8 cellular contexts compared by ENCODE assay signal in genomic region chr11:126318642-126319373, GRCh38. TPM values are rescaled to one million over a fixed set of nuclear protein-coding genes. Genes with fewer than 3 reads are reported as not detected.
DNase-seq lines count a peak whose midpoint lies in the region; ATAC-seq and TF ChIP-seq lines count a peak whose summit lies in the region.

No MANE protein-coding gene starts in this region.

- H3K27ac Mint-ChIP-seq in activated T-cell treated with anti-CD3 and anti-CD28 coated beads, Interleukin-2, amount 50 U/mL, for 24 hours, result peak overlapping the region; percentile 91

- peak overlapping the region; percentile 16 for H3K4me3 ChIP-seq in astrocyte of the spinal cord (ENCODE audit: low read depth, low read length)
- no peak overlapping the region for H3K4me3 ChIP-seq in right lobe of liver
- peak overlapping the region; percentile 67 for H3K4me3 ChIP-seq in thoracic aorta

- peak overlapping the region; percentile 28 for H3K4me3 Mint-ChIP-seq in activated T-cell treated with anti-CD3 and anti-CD28 coated beads, Interleukin-2, amount 50 U/mL, for 24 hours

- ATAC-seq in HG02642 (IDR thresholded peaks at IDR 0.05; ENCODE audit: poor library complexity, unreplicated experiment), result peak; percentile 85
- ATAC-seq in right lobe of liver, result peak; percentile 43 to 66 (median 50)
- ATAC-seq in thoracic aorta (ENCODE audit: insufficient number of reproducible peaks, low FRiP score, low read depth), result peak; percentile 28

- H3K27ac ChIP-seq in right lobe of liver, result peak overlapping the region; percentile 4 to 31 (median 12)
- peak overlapping the region; percentile 56 to 84 for H3K27ac ChIP-seq in thoracic aorta

- TF ChIP-seq POLR2A in right lobe of liver (IDR thresholded peaks at IDR 0.05), result no peak

- intact Hi-C loops in right lobe of liver (cut with DNase I), result loop anchor here in 1 of 2 donors (10.0 kb wide), 1 partner anchor 156 kb away; no protein-coding TSS in a partner anchor

- no peaks in the 10 kb centered on the region for H3K27me3 ChIP-seq in right lobe of liver
- H3K27me3 ChIP-seq in thoracic aorta (replicated peaks; ENCODE audit: insufficient read depth), result no peaks in the 10 kb centered on the region

- peaks cover 38% of the 10 kb centered on the region for H3K4me1 Mint-ChIP-seq in activated T-cell treated with anti-CD3 and anti-CD28 coated beads, Interleukin-2, amount 50 U/mL, for 24 hours (ENCODE audit: low read depth)

- 33% methylated on average over 1 of the region's 7 CpGs for WGBS in right lobe of liver (ENCODE audit: insufficient coverage, low coverage, low lambda C conversion rate, missing lambda C conversion rate)

- in situ Hi-C loops in astrocyte of the spinal cord (cut with HindIII; ENCODE audit: low sequenced_read_pairs), result no loop called here

- no peaks in the 10 kb centered on the region for H3K36me3 ChIP-seq in right lobe of liver
- H3K36me3 ChIP-seq in thoracic aorta, result no peaks in the 10 kb centered on the region

- TF ChIP-seq CTCF in astrocyte of the spinal cord (IDR thresholded peaks at IDR 0.05; ENCODE audit: low read depth, low read length) (no peak), right lobe of liver (IDR thresholded peaks at IDR 0.05) (no peak), thoracic aorta (IDR thresholded peaks at IDR 0.05) (no peak)

- H3K4me1 ChIP-seq in right lobe of liver (no peaks in the 10 kb centered on the region), thoracic aorta (ENCODE audit: control insufficient read depth in 1 of 2, low read depth in 2 of 2) (peaks cover 19 to 26% of the 10 kb centered on the region in 2 donors)

- no peaks in the 10 kb centered on the region for H3K27me3 Mint-ChIP-seq in activated T-cell treated with anti-CD3 and anti-CD28 coated beads, Interleukin-2, amount 50 U/mL, for 24 hours

- peaks cover 6% of the 10 kb centered on the region for H3K9me3 Mint-ChIP-seq in activated T-cell treated with anti-CD3 and anti-CD28 coated beads, Interleukin-2, amount 50 U/mL, for 24 hours

- H3K9me3 ChIP-seq in right lobe of liver, result no peaks in the 10 kb centered on the region
- no peaks in the 10 kb centered on the region for H3K9me3 ChIP-seq in thoracic aorta

- no peak for DNase-seq in activated T-cell treated with anti-CD3 and anti-CD28 coated beads, Interleukin-2, amount 50 U/mL, for 24 hours
- DNase-seq in activated T-cell treated with anti-CD3 and anti-CD28 coated beads, Interleukin-2, amount 50 U/mL, for 1 hour, result no peak
- DNase-seq in NCI-H446 treated with DMSO at 0.1 percent for 48 hours (lab: John Stamatoyannopoulos, UW) (peak; percentile 91), astrocyte of the spinal cord (ENCODE audit: low read depth, low spot score) (peak; percentile 96), right lobe of liver (no peak), thoracic aorta (ENCODE audit: low spot score) (no peak), GOT3 (lab: John Stamatoyannopoulos, UW) (no peak)

- H3K36me3 Mint-ChIP-seq in activated T-cell treated with anti-CD3 and anti-CD28 coated beads, Interleukin-2, amount 50 U/mL, for 24 hours (ENCODE audit: low read depth), result peaks cover 49% of the 10 kb centered on the region

RNA-seq across cellular contexts. Expression of gene DCPS, which starts 14.9 kb away (rescaled TPM):
- 10 to 100 TPM; 12.6 to 65.2 (median 21.9) TPM for total RNA-seq in right lobe of liver
- total RNA-seq in thoracic aorta, result 1 to 10 TPM; 8.4 to 9.7 TPM

RNA-seq across cellular contexts. Expression of gene TIRAP, which starts 35.9 kb away (rescaled TPM):
- 10 to 100 TPM in 2 of 6 experiments, 1 to 10 TPM in 4; 8.0 to 12.1 (median 9.7) TPM for total RNA-seq in right lobe of liver
- 10 to 100 TPM; 15.2 to 20.7 TPM for total RNA-seq in thoracic aorta

RNA-seq across cellular contexts. Expression of gene ST3GAL4, which starts 36.7 kb away (rescaled TPM):
- total RNA-seq in right lobe of liver, result 10 to 100 TPM in 4 of 6 experiments, 1 to 10 TPM in 2; 7.0 to 25.6 (median 17.5) TPM
- total RNA-seq in thoracic aorta, result 10 to 100 TPM; 27.7 to 98.0 TPM

RNA-seq across cellular contexts. Expression of gene FOXRED1, which starts 49.9 kb away (rescaled TPM):
- 10 to 100 TPM; 18.6 to 50.2 (median 39.8) TPM for total RNA-seq in right lobe of liver
- 10 to 100 TPM; 22.9 to 27.8 TPM for total RNA-seq in thoracic aorta

RNA-seq across cellular contexts. Expression of gene SRPRA, which starts 50.1 kb away (rescaled TPM):
- 100 to 1,000 TPM in 5 of 6 experiments, 10 to 100 TPM in 1; 95.0 to 150 (median 122) TPM for total RNA-seq in right lobe of liver
- total RNA-seq in thoracic aorta, result 100 to 1,000 TPM; 125 to 128 TPM

Comparison
In these comparisons a context has a peak if more than half of its experiments do, and no peak if none do; other contexts are left out.
1. DNase-seq: peak in NCI-H446 treated with DMSO at 0.1 percent for 48 hours (single experiment) and astrocyte of the spinal cord (single experiment); none in activated T-cell treated with anti-CD3 and anti-CD28 coated beads, Interleukin-2, amount 50 U/mL, for 24 hours (single experiment), activated T-cell treated with anti-CD3 and anti-CD28 coated beads, Interleukin-2, amount 50 U/mL, for 1 hour (single experiment), right lobe of liver (0 of 3), thoracic aorta (single experiment) and GOT3 (single experiment).
2. ATAC-seq: peak in every context shown above with its lines; median percentile 85 in HG02642; 50 in right lobe of liver; 28 in thoracic aorta.
3. H3K4me3 ChIP-seq: peak in astrocyte of the spinal cord (single experiment) and thoracic aorta (single experiment); none in right lobe of liver (0 of 3).